ENCODE assay signal across 12 cellular contexts in the genomic region with DNA sequence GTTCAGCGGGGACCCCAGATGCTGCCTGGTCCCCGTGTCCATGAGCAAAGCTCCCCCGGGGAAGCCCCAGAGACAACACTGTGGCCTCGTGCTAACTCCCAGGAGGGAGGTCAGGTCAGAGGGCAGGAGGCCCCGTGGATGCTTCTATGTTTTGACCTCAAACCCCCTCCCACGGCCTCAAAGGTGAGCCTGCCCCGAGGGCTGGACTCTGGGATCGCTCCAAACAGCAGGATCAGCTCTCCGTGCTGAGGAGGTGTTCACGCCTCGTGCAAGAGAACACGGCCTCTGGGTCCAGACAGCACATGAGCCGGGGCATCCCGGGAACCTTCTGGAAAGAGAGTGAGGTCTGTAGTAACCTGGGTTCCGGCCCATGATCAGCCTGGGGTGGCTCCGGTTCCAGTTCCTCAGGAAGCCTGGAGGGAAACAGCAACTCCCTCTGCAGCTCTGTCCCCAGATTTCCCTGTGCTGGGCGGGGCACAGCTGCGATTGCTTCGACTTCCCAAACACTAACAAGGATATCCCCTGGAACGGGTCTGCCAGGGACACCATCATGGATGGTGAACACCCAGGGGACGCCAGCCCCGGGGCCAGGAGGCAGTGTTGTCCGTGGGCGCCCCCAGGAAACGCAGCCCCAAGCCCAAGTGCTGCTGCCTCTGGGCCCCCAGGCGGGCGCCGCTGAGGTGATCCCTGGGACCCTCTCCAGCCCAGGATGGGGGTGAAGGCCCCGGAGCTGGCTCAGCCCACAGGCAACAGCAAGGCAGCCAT. TPM values are rescaled to one million over a fixed set of nuclear protein-coding genes. Genes with fewer than 3 reads are reported as not detected.
DNase-seq lines count a peak whose midpoint lies in the region; ATAC-seq lines count a peak whose summit lies in the region.
"Had no signal": no experiment of that assay in that cellular context is flagged by ENCODE, and none has a peak within 500 bp of the region (broad histone marks: within the 10 kb centered on the region; RNA-seq: fewer than 3 reads in every experiment).

No MANE protein-coding gene starts in this region.

- H3K4me1 ChIP-seq in iPS-20b (ENCODE audit: insufficient read depth, low read length): peaks cover 13% of the 10 kb centered on the region
- peaks cover 46% of the 10 kb centered on the region for H3K4me1 ChIP-seq in rectal smooth muscle tissue (ENCODE audit: control insufficient read depth, insufficient read depth, low read length)

- H3K27me3 ChIP-seq in iPS-20b (ENCODE audit: insufficient read depth, low read length): peaks cover 58% of the 10 kb centered on the region
- no peaks in the 10 kb centered on the region for H3K27me3 ChIP-seq in rectal smooth muscle tissue (ENCODE audit: control insufficient read depth, insufficient read depth, low read length)

- H3K36me3 ChIP-seq in iPS-20b (ENCODE audit: insufficient read depth, low read depth, low read length): no peaks in the 10 kb centered on the region
- H3K36me3 ChIP-seq in rectal smooth muscle tissue (ENCODE audit: control insufficient read depth, insufficient read depth, low read length): no peaks in the 10 kb centered on the region

- H3K4me3 ChIP-seq in iPS-20b (ENCODE audit: low read length) (peak overlapping the region; percentile 77; the same call in 1 of the 2 replicates), rectal smooth muscle tissue (ENCODE audit: low read length) (no peak overlapping the region)
- H3K4me3 ChIP-seq: SK-N-MC had no signal

- H3K9me3 ChIP-seq in iPS-20b (ENCODE audit: insufficient read depth, low read depth, low read length): no peaks in the 10 kb centered on the region

- peak overlapping the region; percentile 69; the same call in 1 of the 2 replicates for H3K9ac ChIP-seq in iPS-20b (ENCODE audit: low read depth, low read length)
- H3K9ac ChIP-seq in rectal smooth muscle tissue (ENCODE audit: low read length): no peak overlapping the region
- H3K9ac ChIP-seq: KMS-11 had no signal

- peak overlapping the region; percentile 60 for H3K27ac ChIP-seq in angular gyrus (ENCODE audit: low read depth, low read length)
- H3K27ac ChIP-seq in iPS-20b (ENCODE audit: low read length): no peak overlapping the region
- H3K27ac ChIP-seq in rectal smooth muscle tissue (ENCODE audit: low read depth, low read length): peak overlapping the region; percentile 81
- H3K27ac ChIP-seq: KMS-11, SK-N-MC had no signal

- no peak for ATAC-seq in HG03432 (IDR thresholded peaks at IDR 0.05; ENCODE audit: unreplicated experiment)
- ATAC-seq: activated CD8-positive, alpha-beta T cell treated with anti-CD3 and anti-CD28 coated beads for 36 hours had no signal

- peak; percentile 0 for DNase-seq in Daoy (ENCODE audit: low read depth)
- DNase-seq in cerebellum (ENCODE audit: low spot score): no peak
- DNase-seq in RKO (ENCODE audit: low spot score): no peak
- no peak for DNase-seq in NCI-H146 (lab: John Stamatoyannopoulos, UW)
- DNase-seq: activated CD8-positive, alpha-beta T cell treated with anti-CD3 and anti-CD28 coated beads for 36 hours; foreskin melanocyte had no signal

RNA-seq across cellular contexts. Expression of gene INPP5A, which starts 18.0 kb away (rescaled TPM):
- 26.8 and 32.1 TPM in 2 replicates for total RNA-seq in Daoy (2014; rRNA removed; shearing (Covaris generic))
- 18.7 TPM for total RNA-seq in cerebellum
